In the genomic region with DNA sequence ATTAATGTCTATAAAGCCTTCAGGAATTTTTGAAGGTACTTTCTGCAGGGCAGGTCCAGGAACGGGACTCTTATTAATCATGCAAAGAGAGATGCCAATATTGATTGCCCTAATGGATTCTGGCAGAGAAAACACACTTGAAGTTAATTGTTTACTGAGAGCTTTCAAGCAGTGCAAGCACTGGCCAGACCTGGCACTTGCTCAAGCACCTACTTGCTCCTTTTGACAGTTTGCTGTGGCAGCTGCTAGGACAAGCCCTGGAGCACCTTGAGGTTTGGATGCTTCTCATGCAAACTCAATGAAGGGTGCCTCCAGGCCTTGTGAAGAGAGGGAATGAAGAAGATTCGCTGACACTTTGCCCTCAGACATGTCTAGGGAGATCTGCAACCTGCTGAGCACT, we compare ENCODE assay signal across 1 cellular context.
TF ChIP-seq lines count a peak whose summit lies in the region.

No MANE protein-coding gene starts in this region.

TF ChIP-seq in HepG2, 621 proteins besides CTCF, POLR2A, EP300 and RAD21 (continued from another document):
- no peak for TF ChIP-seq ATF3 (CRISPR knock-in tag; IDR thresholded peaks at IDR 0.05)
- TF ChIP-seq TGIF2 (CRISPR knock-in tag; IDR thresholded peaks at IDR 0.05): no peak
- no peak for TF ChIP-seq THYN1 (CRISPR knock-in tag; IDR thresholded peaks at IDR 0.05; ENCODE audit: borderline replicate concordance, low read depth)
- TF ChIP-seq ZIK1 (CRISPR knock-in tag; IDR thresholded peaks at IDR 0.05; ENCODE audit: borderline replicate concordance, low read depth): no peak
- TF ChIP-seq PRMT3 (CRISPR knock-in tag; IDR thresholded peaks at IDR 0.05; ENCODE audit: borderline replicate concordance, low read depth): no peak
- no peak for TF ChIP-seq ZNF776 (CRISPR knock-in tag; IDR thresholded peaks at IDR 0.05)
- TF ChIP-seq, protein P1, sequence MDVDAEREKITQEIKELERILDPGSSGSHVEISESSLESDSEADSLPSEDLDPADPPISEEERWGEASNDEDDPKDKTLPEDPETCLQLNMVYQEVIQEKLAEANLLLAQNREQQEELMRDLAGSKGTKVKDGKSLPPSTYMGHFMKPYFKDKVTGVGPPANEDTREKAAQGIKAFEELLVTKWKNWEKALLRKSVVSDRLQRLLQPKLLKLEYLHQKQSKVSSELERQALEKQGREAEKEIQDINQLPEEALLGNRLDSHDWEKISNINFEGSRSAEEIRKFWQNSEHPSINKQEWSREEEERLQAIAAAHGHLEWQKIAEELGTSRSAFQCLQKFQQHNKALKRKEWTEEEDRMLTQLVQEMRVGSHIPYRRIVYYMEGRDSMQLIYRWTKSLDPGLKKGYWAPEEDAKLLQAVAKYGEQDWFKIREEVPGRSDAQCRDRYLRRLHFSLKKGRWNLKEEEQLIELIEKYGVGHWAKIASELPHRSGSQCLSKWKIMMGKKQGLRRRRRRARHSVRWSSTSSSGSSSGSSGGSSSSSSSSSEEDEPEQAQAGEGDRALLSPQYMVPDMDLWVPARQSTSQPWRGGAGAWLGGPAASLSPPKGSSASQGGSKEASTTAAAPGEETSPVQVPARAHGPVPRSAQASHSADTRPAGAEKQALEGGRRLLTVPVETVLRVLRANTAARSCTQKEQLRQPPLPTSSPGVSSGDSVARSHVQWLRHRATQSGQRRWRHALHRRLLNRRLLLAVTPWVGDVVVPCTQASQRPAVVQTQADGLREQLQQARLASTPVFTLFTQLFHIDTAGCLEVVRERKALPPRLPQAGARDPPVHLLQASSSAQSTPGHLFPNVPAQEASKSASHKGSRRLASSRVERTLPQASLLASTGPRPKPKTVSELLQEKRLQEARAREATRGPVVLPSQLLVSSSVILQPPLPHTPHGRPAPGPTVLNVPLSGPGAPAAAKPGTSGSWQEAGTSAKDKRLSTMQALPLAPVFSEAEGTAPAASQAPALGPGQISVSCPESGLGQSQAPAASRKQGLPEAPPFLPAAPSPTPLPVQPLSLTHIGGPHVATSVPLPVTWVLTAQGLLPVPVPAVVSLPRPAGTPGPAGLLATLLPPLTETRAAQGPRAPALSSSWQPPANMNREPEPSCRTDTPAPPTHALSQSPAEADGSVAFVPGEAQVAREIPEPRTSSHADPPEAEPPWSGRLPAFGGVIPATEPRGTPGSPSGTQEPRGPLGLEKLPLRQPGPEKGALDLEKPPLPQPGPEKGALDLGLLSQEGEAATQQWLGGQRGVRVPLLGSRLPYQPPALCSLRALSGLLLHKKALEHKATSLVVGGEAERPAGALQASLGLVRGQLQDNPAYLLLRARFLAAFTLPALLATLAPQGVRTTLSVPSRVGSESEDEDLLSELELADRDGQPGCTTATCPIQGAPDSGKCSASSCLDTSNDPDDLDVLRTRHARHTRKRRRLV (CRISPR knock-in tag; IDR thresholded peaks at IDR 0.05): no peak
- TF ChIP-seq KAT8 (CRISPR knock-in tag; IDR thresholded peaks at IDR 0.05): no peak
- TF ChIP-seq SMAD1 (CRISPR knock-in tag; IDR thresholded peaks at IDR 0.05; ENCODE audit: borderline replicate concordance, low read depth): no peak
- TF ChIP-seq ZBTB39 (CRISPR knock-in tag; IDR thresholded peaks at IDR 0.05): no peak
- TF ChIP-seq ZNF430 (CRISPR knock-in tag; IDR thresholded peaks at IDR 0.05): no peak
- no peak for TF ChIP-seq SALL1 (CRISPR knock-in tag; IDR thresholded peaks at IDR 0.05)
